In the genomic region with DNA sequence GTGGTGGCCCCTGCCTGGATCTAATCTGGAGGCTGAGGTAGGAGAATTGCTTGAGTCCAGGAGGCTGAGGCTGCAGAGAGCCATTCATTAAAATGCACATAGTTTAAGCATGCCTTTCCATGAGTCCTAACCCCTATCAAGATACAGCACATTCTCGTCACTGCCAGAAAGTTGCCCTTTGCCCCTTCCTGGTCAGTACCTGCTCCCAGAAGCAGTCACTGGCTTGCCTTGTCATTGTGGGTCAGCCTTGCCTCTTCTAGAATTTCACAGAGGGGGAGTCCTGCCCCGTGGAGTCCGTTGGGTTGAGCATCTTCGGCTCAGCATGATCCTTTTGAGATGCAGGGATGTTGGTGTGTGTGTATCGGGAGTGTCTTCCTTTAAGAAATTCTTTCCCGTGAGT, we compare ENCODE assay signal across 18 cellular contexts. TPM values are rescaled to one million over a fixed set of nuclear protein-coding genes. Genes with fewer than 3 reads are reported as not detected.
DNase-seq lines count a peak whose midpoint lies in the region; ATAC-seq and TF ChIP-seq lines count a peak whose summit lies in the region.
"Had no signal": no experiment of that assay in that cellular context is flagged by ENCODE, and none has a peak within 500 bp of the region (broad histone marks: within the 10 kb centered on the region; RNA-seq: fewer than 3 reads in every experiment).

No MANE protein-coding gene starts in this region.

- H3K4me3 ChIP-seq in iPS-20b (ENCODE audit: low read length), result peak overlapping the region; percentile 19; the same call in 1 of the 2 replicates
- no peak overlapping the region for H3K4me3 ChIP-seq in neural progenitor cell
- H3K4me3 ChIP-seq: adrenal gland, MG63, SJSA1, stomach had no signal

- H3K79me2 ChIP-seq in neural progenitor cell (ENCODE audit: low read depth), result peaks cover 100% of the 10 kb centered on the region

- H3K27ac ChIP-seq in iPS-20b (ENCODE audit: low read length) (peak overlapping the region; percentile 49), neural progenitor cell (no peak overlapping the region)
- H3K27ac ChIP-seq: adrenal gland, SJSA1 had no signal

- peaks cover 5% of the 10 kb centered on the region for H3K36me3 Mint-ChIP-seq in neural progenitor cell

- H3K9me3 Mint-ChIP-seq in neural progenitor cell, result no peaks in the 10 kb centered on the region

- peaks cover 3% of the 10 kb centered on the region for H3K27me3 Mint-ChIP-seq in neural progenitor cell (ENCODE audit: insufficient read depth, low read depth)

- H3K36me3 ChIP-seq in iPS-20b (ENCODE audit: insufficient read depth, low read depth, low read length) (peaks cover 7% of the 10 kb centered on the region), neural progenitor cell (no peaks in the 10 kb centered on the region)
- H3K36me3 ChIP-seq: adrenal gland had no signal

- TF ChIP-seq CTCF in neural progenitor cell (IDR thresholded peaks at IDR 0.05), result no peak

- H4K20me1 ChIP-seq in neural progenitor cell (ENCODE audit: low read depth), result peaks cover 100% of the 10 kb centered on the region

- no peaks in the 10 kb centered on the region for H3K27me3 ChIP-seq in iPS-20b (ENCODE audit: insufficient read depth, low read length)
- H3K27me3 ChIP-seq in neural progenitor cell, result no peaks in the 10 kb centered on the region
- H3K27me3 ChIP-seq: adrenal gland, MG63, SJSA1, stomach had no signal

- ATAC-seq in HG03378 (IDR thresholded peaks at IDR 0.05; ENCODE audit: unreplicated experiment), result no peak
- ATAC-seq: activated CD4-positive, CD25-positive, alpha-beta regulatory T cell treated with anti-CD3 and anti-CD28 coated beads, Interleukin-2, amount 50 U/mL, for 24 hours had no signal

- peaks cover 36% of the 10 kb centered on the region for H3K4me1 Mint-ChIP-seq in neural progenitor cell

- DNase-seq in ELF-1 (ENCODE audit: low read depth, low spot score) (peak; percentile 69), amniotic epithelial cell (ENCODE audit: low read depth) (peak; percentile 64), neural progenitor cell (ENCODE audit: low spot score) (peak; percentile 22), NCI-H446 treated with DMSO at 0.1 percent for 48 hours (lab: John Stamatoyannopoulos, UW) (no peak), cortex of kidney (lab: John Stamatoyannopoulos, UW) (no peak)
- DNase-seq in stimulated activated CD4-positive, alpha-beta T cell treated with anti-CD3 and anti-CD28 coated beads, Interleukin-2, amount 100 ng/mL, for 48 hours, result no peak
- DNase-seq: activated effector memory CD4-positive, alpha-beta T cell treated with Interleukin-2 at 50 U/mL for 16 hours; adrenal gland; MG63; NCI-H187; NCI-H524; stomach had no signal

- H3F3A ChIP-seq in neural progenitor cell (ENCODE audit: low read depth), result peaks cover 20% of the 10 kb centered on the region

- peak overlapping the region; percentile 41; the same call in 1 of the 2 replicates for H3K9ac ChIP-seq in iPS-20b (ENCODE audit: low read depth, low read length)
- H3K9ac ChIP-seq in neural progenitor cell, result no peak overlapping the region

- no peak overlapping the region for H2AFZ ChIP-seq in neural progenitor cell (replicated peaks)

- peak overlapping the region; percentile 58 for H3K4me3 Mint-ChIP-seq in neural progenitor cell

- H3K9me3 ChIP-seq in iPS-20b (ENCODE audit: insufficient read depth, low read depth, low read length) (no peaks in the 10 kb centered on the region), neural progenitor cell (ENCODE audit: low read depth) (no peaks in the 10 kb centered on the region)
- H3K9me3 ChIP-seq: adrenal gland, MG63, SJSA1, stomach had no signal

- peak overlapping the region; percentile 22 for H3K4me2 ChIP-seq in neural progenitor cell

- peaks cover 37% of the 10 kb centered on the region for H3K4me1 ChIP-seq in iPS-20b (ENCODE audit: insufficient read depth, low read length)
- H3K4me1 ChIP-seq in neural progenitor cell, result peaks cover 7% of the 10 kb centered on the region

- peak overlapping the region; percentile 18 for H3K27ac Mint-ChIP-seq in neural progenitor cell

RNA-seq across cellular contexts. Expression of gene BICRA, which starts 10.8 kb away (rescaled TPM):
- 6.4 and 15.6 TPM in 2 replicates for total RNA-seq in neural progenitor cell (ENCODE audit: low replicate concordance)

RNA-seq across cellular contexts. Expression of gene ZNF541, which starts 46.8 kb away (rescaled TPM):
- total RNA-seq in neural progenitor cell (ENCODE audit: low replicate concordance), result not detected in 2 replicates
- total RNA-seq: glomerular endothelial cell, kidney epithelial cell, SJSA1 had no signal

Comparison
In these comparisons a context has a peak if more than half of its experiments do, and no peak if none do; other contexts are left out.
1. DNase-seq: peak in ELF-1 (single experiment), amniotic epithelial cell (single experiment) and neural progenitor cell (single experiment); none in stimulated activated CD4-positive, alpha-beta T cell treated with anti-CD3 and anti-CD28 coated beads, Interleukin-2, amount 100 ng/mL, for 48 hours (0 of 2), NCI-H446 treated with DMSO at 0.1 percent for 48 hours (single experiment) and cortex of kidney (single experiment).